Comparison of ENCODE assay signal across 1 cellular context in genomic region chr12:123601602-123602489, GRCh38.
A peak's percentile ranks its signal among the peaks of the same experiment; 100 is the strongest.
TF ChIP-seq lines count a peak whose summit lies in the region.

A gene with protein sequence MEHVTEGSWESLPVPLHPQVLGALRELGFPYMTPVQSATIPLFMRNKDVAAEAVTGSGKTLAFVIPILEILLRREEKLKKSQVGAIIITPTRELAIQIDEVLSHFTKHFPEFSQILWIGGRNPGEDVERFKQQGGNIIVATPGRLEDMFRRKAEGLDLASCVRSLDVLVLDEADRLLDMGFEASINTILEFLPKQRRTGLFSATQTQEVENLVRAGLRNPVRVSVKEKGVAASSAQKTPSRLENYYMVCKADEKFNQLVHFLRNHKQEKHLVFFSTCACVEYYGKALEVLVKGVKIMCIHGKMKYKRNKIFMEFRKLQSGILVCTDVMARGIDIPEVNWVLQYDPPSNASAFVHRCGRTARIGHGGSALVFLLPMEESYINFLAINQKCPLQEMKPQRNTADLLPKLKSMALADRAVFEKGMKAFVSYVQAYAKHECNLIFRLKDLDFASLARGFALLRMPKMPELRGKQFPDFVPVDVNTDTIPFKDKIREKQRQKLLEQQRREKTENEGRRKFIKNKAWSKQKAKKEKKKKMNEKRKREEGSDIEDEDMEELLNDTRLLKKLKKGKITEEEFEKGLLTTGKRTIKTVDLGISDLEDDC (plus strand): TSS chr12:123602099. CDS start chr12:123602149, 50 bp downstream.

TF ChIP-seq in HepG2, 621 proteins besides CTCF, POLR2A, EP300 and RAD21 (continued from another document and continues in another):
- TF ChIP-seq, protein P1, sequence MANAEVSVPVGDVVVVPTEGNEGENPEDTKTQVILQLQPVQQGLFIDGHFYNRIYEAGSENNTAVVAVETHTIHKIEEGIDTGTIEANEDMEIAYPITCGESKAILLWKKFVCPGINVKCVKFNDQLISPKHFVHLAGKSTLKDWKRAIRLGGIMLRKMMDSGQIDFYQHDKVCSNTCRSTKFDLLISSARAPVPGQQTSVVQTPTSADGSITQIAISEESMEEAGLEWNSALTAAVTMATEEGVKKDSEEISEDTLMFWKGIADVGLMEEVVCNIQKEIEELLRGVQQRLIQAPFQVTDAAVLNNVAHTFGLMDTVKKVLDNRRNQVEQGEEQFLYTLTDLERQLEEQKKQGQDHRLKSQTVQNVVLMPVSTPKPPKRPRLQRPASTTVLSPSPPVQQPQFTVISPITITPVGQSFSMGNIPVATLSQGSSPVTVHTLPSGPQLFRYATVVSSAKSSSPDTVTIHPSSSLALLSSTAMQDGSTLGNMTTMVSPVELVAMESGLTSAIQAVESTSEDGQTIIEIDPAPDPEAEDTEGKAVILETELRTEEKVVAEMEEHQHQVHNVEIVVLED (CRISPR knock-in tag; IDR thresholded peaks at IDR 0.05; ENCODE audit: borderline replicate concordance): peak; percentile 90
- TF ChIP-seq IRF2 (CRISPR knock-in tag; IDR thresholded peaks at IDR 0.05) (peak; percentile 81; the same call in 1 of the 2 replicates), ZNF839 (CRISPR knock-in tag; IDR thresholded peaks at IDR 0.05; ENCODE audit: borderline replicate concordance) (peak; percentile 83; the same call in 1 of the 2 replicates), ZNF567 (CRISPR knock-in tag; IDR thresholded peaks at IDR 0.05; ENCODE audit: borderline replicate concordance) (no peak; the same call in 1 of the 2 replicates), ZNF749 (CRISPR knock-in tag; IDR thresholded peaks at IDR 0.05; ENCODE audit: borderline replicate concordance) (peak; percentile 60; the same call in 1 of the 2 replicates), DZIP1 (CRISPR knock-in tag; IDR thresholded peaks at IDR 0.05) (0 out of 2 replicates have a peak, but pooled peaks have one; percentile 65), ZNF576 (CRISPR knock-in tag; IDR thresholded peaks at IDR 0.05) (peak; percentile 67; the same call in 1 of the 2 replicates), ZNF30 (CRISPR knock-in tag; IDR thresholded peaks at IDR 0.05) (no peak), ZNF256 (CRISPR knock-in tag; conservative IDR thresholded peaks at IDR 0.05) (peak; percentile 51; the same call in 1 of the 2 replicates), ZFYVE20 (CRISPR knock-in tag; IDR thresholded peaks at IDR 0.05; ENCODE audit: borderline replicate concordance, low read depth) (no peak), CREB1 (IDR thresholded peaks at IDR 0.05) (peak; percentile 84), CREB1 (CRISPR knock-in tag; IDR thresholded peaks at IDR 0.05) (peak; percentile 80), RARA (CRISPR knock-in tag; IDR thresholded peaks at IDR 0.05) (peak; percentile 56), IKZF1 (IDR thresholded peaks at IDR 0.05) (no peak), STAT5B (CRISPR knock-in tag; IDR thresholded peaks at IDR 0.05) (peak; percentile 92), DR1 (CRISPR knock-in tag; IDR thresholded peaks at IDR 0.05) (peak; percentile 51; the same call in 1 of the 2 replicates), HMGA1 (CRISPR knock-in tag; conservative IDR thresholded peaks at IDR 0.05) (no peak), CC2D1A (CRISPR knock-in tag; IDR thresholded peaks at IDR 0.05) (no peak), DPF2 (CRISPR knock-in tag; IDR thresholded peaks at IDR 0.05; ENCODE audit: borderline replicate concordance, low read depth) (peak; percentile 17; the same call in 1 of the 2 replicates), ZBTB40 (IDR thresholded peaks at IDR 0.05) (peak; percentile 98), ZBTB40 (CRISPR knock-in tag; IDR thresholded peaks at IDR 0.05) (peak; percentile 90), CBX1 (IDR thresholded peaks at IDR 0.05; ENCODE audit: low read depth) (peak; percentile 89), ZBTB14 (CRISPR knock-in tag; IDR thresholded peaks at IDR 0.05) (peak; percentile 89), ZNF615 (CRISPR knock-in tag; IDR thresholded peaks at IDR 0.05; ENCODE audit: borderline replicate concordance) (no peak)
- TF ChIP-seq, protein P2, sequence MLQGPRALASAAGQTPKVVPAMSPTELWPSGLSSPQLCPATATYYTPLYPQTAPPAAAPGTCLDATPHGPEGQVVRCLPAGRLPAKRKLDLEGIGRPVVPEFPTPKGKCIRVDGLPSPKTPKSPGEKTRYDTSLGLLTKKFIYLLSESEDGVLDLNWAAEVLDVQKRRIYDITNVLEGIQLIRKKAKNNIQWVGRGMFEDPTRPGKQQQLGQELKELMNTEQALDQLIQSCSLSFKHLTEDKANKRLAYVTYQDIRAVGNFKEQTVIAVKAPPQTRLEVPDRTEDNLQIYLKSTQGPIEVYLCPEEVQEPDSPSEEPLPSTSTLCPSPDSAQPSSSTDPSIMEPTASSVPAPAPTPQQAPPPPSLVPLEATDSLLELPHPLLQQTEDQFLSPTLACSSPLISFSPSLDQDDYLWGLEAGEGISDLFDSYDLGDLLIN (CRISPR knock-in tag; IDR thresholded peaks at IDR 0.05; ENCODE audit: borderline replicate concordance): peak; percentile 81; the same call in 1 of the 2 replicates
- TF ChIP-seq, protein P3, sequence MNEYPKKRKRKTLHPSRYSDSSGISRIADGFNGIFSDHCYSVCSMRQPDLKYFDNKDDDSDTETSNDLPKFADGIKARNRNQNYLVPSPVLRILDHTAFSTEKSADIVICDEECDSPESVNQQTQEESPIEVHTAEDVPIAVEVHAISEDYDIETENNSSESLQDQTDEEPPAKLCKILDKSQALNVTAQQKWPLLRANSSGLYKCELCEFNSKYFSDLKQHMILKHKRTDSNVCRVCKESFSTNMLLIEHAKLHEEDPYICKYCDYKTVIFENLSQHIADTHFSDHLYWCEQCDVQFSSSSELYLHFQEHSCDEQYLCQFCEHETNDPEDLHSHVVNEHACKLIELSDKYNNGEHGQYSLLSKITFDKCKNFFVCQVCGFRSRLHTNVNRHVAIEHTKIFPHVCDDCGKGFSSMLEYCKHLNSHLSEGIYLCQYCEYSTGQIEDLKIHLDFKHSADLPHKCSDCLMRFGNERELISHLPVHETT (CRISPR knock-in tag; conservative IDR thresholded peaks at IDR 0.05): peak; percentile 91; the same call in 1 of the 2 replicates
- TF ChIP-seq, protein P4, sequence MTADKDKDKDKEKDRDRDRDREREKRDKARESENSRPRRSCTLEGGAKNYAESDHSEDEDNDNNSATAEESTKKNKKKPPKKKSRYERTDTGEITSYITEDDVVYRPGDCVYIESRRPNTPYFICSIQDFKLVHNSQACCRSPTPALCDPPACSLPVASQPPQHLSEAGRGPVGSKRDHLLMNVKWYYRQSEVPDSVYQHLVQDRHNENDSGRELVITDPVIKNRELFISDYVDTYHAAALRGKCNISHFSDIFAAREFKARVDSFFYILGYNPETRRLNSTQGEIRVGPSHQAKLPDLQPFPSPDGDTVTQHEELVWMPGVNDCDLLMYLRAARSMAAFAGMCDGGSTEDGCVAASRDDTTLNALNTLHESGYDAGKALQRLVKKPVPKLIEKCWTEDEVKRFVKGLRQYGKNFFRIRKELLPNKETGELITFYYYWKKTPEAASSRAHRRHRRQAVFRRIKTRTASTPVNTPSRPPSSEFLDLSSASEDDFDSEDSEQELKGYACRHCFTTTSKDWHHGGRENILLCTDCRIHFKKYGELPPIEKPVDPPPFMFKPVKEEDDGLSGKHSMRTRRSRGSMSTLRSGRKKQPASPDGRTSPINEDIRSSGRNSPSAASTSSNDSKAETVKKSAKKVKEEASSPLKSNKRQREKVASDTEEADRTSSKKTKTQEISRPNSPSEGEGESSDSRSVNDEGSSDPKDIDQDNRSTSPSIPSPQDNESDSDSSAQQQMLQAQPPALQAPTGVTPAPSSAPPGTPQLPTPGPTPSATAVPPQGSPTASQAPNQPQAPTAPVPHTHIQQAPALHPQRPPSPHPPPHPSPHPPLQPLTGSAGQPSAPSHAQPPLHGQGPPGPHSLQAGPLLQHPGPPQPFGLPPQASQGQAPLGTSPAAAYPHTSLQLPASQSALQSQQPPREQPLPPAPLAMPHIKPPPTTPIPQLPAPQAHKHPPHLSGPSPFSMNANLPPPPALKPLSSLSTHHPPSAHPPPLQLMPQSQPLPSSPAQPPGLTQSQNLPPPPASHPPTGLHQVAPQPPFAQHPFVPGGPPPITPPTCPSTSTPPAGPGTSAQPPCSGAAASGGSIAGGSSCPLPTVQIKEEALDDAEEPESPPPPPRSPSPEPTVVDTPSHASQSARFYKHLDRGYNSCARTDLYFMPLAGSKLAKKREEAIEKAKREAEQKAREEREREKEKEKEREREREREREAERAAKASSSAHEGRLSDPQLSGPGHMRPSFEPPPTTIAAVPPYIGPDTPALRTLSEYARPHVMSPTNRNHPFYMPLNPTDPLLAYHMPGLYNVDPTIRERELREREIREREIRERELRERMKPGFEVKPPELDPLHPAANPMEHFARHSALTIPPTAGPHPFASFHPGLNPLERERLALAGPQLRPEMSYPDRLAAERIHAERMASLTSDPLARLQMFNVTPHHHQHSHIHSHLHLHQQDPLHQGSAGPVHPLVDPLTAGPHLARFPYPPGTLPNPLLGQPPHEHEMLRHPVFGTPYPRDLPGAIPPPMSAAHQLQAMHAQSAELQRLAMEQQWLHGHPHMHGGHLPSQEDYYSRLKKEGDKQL (CRISPR knock-in tag; IDR thresholded peaks at IDR 0.05; ENCODE audit: low read depth): peak; percentile 37; the same call in 1 of the 2 replicates
